In the genomic region with DNA sequence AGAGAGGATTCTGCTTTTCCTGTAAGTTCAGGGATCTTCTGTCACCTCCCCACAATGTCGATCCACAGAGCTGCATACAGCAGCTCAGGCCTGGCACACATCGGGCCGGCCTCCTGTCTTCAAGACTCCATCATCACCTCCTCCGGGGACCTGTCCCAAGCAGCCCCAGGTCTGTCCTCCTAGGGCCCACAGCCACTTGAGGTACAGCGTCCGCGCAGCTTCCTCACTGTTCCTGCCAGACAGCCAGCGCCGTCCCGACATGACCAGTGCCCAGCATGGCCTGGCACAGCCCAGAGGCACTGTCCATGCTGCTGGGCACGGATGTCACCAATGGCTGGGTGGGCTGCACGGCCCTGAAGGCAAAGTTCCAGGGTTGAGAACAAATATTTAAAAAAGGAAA, we compare ENCODE assay signal across 18 cellular contexts.
A peak's percentile ranks its signal among the peaks of the same experiment; 100 is the strongest.
DNase-seq lines count a peak whose midpoint lies in the region; ATAC-seq and TF ChIP-seq lines count a peak whose summit lies in the region.
"Had no signal": no experiment of that assay in that cellular context is flagged by ENCODE, and none has a peak within 500 bp of the region (broad histone marks: within the 10 kb centered on the region; RNA-seq: fewer than 3 reads in every experiment).

No MANE protein-coding gene starts in this region.

- no peak overlapping the region for H3K4ac ChIP-seq in trophoblast cell (ENCODE audit: low read depth, low read length)

- H3K9me3 Mint-ChIP-seq in natural killer cell: peaks cover 5% of the 10 kb centered on the region in 2 donors
- H3K9me3 Mint-ChIP-seq in natural killer cell treated with Interleukin-12 subunit alpha and Interleukin-12 subunit beta and Interleukin-15 and Interleukin-18, amount 100 ng/mL, for 72 hours: peaks cover 3% of the 10 kb centered on the region

- H2BK12ac ChIP-seq in trophoblast cell (ENCODE audit: low read length): no peak overlapping the region

- intact Hi-C loops in natural killer cell (cut with micrococcal nuclease) (no loop called here), esophagus squamous epithelium (cut with DNase I) (no loop called here)

- no peaks in the 10 kb centered on the region for H3K79me2 ChIP-seq in trophoblast cell (ENCODE audit: control insufficient read depth, insufficient read depth, low read length, poor library complexity)

- TF ChIP-seq POLR2A in esophagus squamous epithelium (IDR thresholded peaks at IDR 0.05): no peak

- peaks cover 15 to 17% of the 10 kb centered on the region in 2 donors for H3K27me3 Mint-ChIP-seq in natural killer cell (ENCODE audit: low read depth in 2 of 2)
- peaks cover 8% of the 10 kb centered on the region in 2 donors for H3K27me3 Mint-ChIP-seq in natural killer cell treated with Interleukin-12 subunit alpha and Interleukin-12 subunit beta and Interleukin-15 and Interleukin-18, amount 100 ng/mL, for 72 hours

- H4K12ac ChIP-seq in trophoblast cell (ENCODE audit: low read depth, low read length): no peak overlapping the region

- H3K27ac ChIP-seq in trophoblast cell (ENCODE audit: low read depth, low read length): no peak overlapping the region
- no peak overlapping the region for H3K27ac ChIP-seq in esophagus squamous epithelium
- H3K27ac ChIP-seq: BLaER1 treated with 17β-estradiol and CSF1 and Interleukin-3, amounts not matched to agents 10 nM and 100 nM; PC-9; SJCRH30 had no signal

- peaks cover 2 to 8% of the 10 kb centered on the region in 2 donors for H3K4me1 Mint-ChIP-seq in natural killer cell
- peaks cover 4 to 7% of the 10 kb centered on the region in 2 donors for H3K4me1 Mint-ChIP-seq in natural killer cell treated with Interleukin-12 subunit alpha and Interleukin-12 subunit beta and Interleukin-15 and Interleukin-18, amount 100 ng/mL, for 72 hours (ENCODE audit: low read depth in 2 of 2)

- no peak overlapping the region for H3K23ac ChIP-seq in trophoblast cell (ENCODE audit: low read length)

- H4K91ac ChIP-seq in trophoblast cell (ENCODE audit: low read depth, low read length): no peak overlapping the region

- H3K36me3 ChIP-seq in trophoblast cell (ENCODE audit: control insufficient read depth in 1 of 2, insufficient read depth in 2 of 2, low read length in 2 of 2) (no peaks in the 10 kb centered on the region), esophagus squamous epithelium (no peaks in the 10 kb centered on the region)
- H3K36me3 ChIP-seq: BLaER1 treated with 17β-estradiol and CSF1 and Interleukin-3, amounts not matched to agents 10 nM and 100 nM; HAP-1; SJCRH30 had no signal

- WGBS in trophoblast cell (ENCODE audit: extremely low coverage, insufficient coverage, insufficient read length): no CpG with 5 or more reads among the region's 12 CpGs
- WGBS in esophagus squamous epithelium, 2 donors: 67 to 73% methylated on average over 5 to 7 of the region's 12 CpGs

- H3K9me3 ChIP-seq in trophoblast cell (ENCODE audit: insufficient read depth, low read depth, low read length) (peaks cover 5% of the 10 kb centered on the region), esophagus squamous epithelium (peaks cover 0 to 2% (median 2%) of the 10 kb centered on the region in 3 donors)
- H3K9me3 ChIP-seq: HAP-1 had no signal

- H2AK5ac ChIP-seq in trophoblast cell (ENCODE audit: low read length): no peak overlapping the region

- H3K4me2 ChIP-seq in trophoblast cell (ENCODE audit: low read length): no peak overlapping the region
- H3K4me2 ChIP-seq: BLaER1 treated with 17β-estradiol and CSF1 and Interleukin-3, amounts not matched to agents 10 nM and 100 nM; PC-9 had no signal

- no peak overlapping the region for H3K27ac Mint-ChIP-seq in natural killer cell
- no peak overlapping the region for H3K27ac Mint-ChIP-seq in natural killer cell treated with Interleukin-12 subunit alpha and Interleukin-12 subunit beta and Interleukin-15 and Interleukin-18, amount 100 ng/mL, for 72 hours

- H4K8ac ChIP-seq in trophoblast cell (ENCODE audit: low read depth, low read length): no peak overlapping the region

- H3K4me3 ChIP-seq in trophoblast cell (ENCODE audit: low read depth, low read length) (peak overlapping the region; percentile 54), esophagus squamous epithelium (no peak overlapping the region)
- H3K4me3 ChIP-seq: BLaER1 treated with 17β-estradiol and CSF1 and Interleukin-3, amounts not matched to agents 10 nM and 100 nM; HAP-1; PC-9; SJCRH30 had no signal

- no peaks in the 10 kb centered on the region for H3K79me1 ChIP-seq in trophoblast cell (ENCODE audit: low read length)

- H3K4me1 ChIP-seq in trophoblast cell (ENCODE audit: control insufficient read depth in 1 of 2, insufficient read depth in 2 of 2, low read length in 2 of 2): no peaks in the 10 kb centered on the region
- H3K4me1 ChIP-seq in esophagus squamous epithelium: peaks cover 11 to 39% (median 16%) of the 10 kb centered on the region in 3 donors
- H3K4me1 ChIP-seq: HAP-1, SJCRH30 had no signal

- TF ChIP-seq CTCF in natural killer cell (IDR thresholded peaks at IDR 0.05) (no peak), esophagus squamous epithelium (IDR thresholded peaks at IDR 0.05) (no peak)

- H3K27me3 ChIP-seq in trophoblast cell (ENCODE audit: insufficient read depth, low read length) (no peaks in the 10 kb centered on the region), esophagus squamous epithelium (peaks cover 0 to 20% (median 0%) of the 10 kb centered on the region in 4 donors)
- H3K27me3 ChIP-seq: BLaER1 treated with 17β-estradiol and CSF1 and Interleukin-3, amounts not matched to agents 10 nM and 100 nM; SJCRH30 had no signal

- no peak overlapping the region for H2BK120ac ChIP-seq in trophoblast cell (ENCODE audit: insufficient read depth, low read length, poor library complexity)

- H2BK5ac ChIP-seq in trophoblast cell (ENCODE audit: low read depth, low read length, poor library complexity): no peak overlapping the region

- no peak overlapping the region for H3K14ac ChIP-seq in trophoblast cell (ENCODE audit: low read length)

- DNase-seq in natural killer cell (peak; percentile 9), ecto neural progenitor cell (ENCODE audit: low spot score) (peak; percentile 29), trophoblast cell (no peak), esophagus squamous epithelium (lab: John Stamatoyannopoulos, UW) (no peak)
- DNase-seq in natural killer cell treated with Interleukin-12 subunit alpha and Interleukin-12 subunit beta and Interleukin-15 and Interleukin-18, amount 100 ng/mL, for 72 hours (ENCODE audit: low spot score): no peak
- DNase-seq: IMR-90, NCI-H1048, NCI-H1436, NCI-H1930, NCI-H345, NCI-H524 treated with DMSO at 0.1 percent for 48 hours, PC-9, SJCRH30 had no signal

- no peak overlapping the region for H2AFZ ChIP-seq in trophoblast cell (ENCODE audit: insufficient read depth, low read length, poor library complexity)
- H2AFZ ChIP-seq: PC-9 had no signal

- H3K4me3 Mint-ChIP-seq in natural killer cell: no peak overlapping the region
- H3K4me3 Mint-ChIP-seq in natural killer cell treated with Interleukin-12 subunit alpha and Interleukin-12 subunit beta and Interleukin-15 and Interleukin-18, amount 100 ng/mL, for 72 hours: no peak overlapping the region
- H3K4me3 Mint-ChIP-seq: CD8-positive, alpha-beta memory T cell had no signal

- H3K36me3 Mint-ChIP-seq in natural killer cell: peaks cover 8% of the 10 kb centered on the region
- peaks cover 8% of the 10 kb centered on the region for H3K36me3 Mint-ChIP-seq in natural killer cell treated with Interleukin-12 subunit alpha and Interleukin-12 subunit beta and Interleukin-15 and Interleukin-18, amount 100 ng/mL, for 72 hours

- H3K9ac ChIP-seq in trophoblast cell (ENCODE audit: low read length): no peak overlapping the region
- H3K9ac ChIP-seq: BLaER1 treated with 17β-estradiol and CSF1 and Interleukin-3, amounts not matched to agents 10 nM and 100 nM had no signal

- no peak overlapping the region for H3K18ac ChIP-seq in trophoblast cell (ENCODE audit: low read length)

- ATAC-seq in natural killer cell (no peak), HG02852 (IDR thresholded peaks at IDR 0.05; ENCODE audit: unreplicated experiment) (no peak), HG02759 (IDR thresholded peaks at IDR 0.05; ENCODE audit: unreplicated experiment) (no peak)
- no peak for ATAC-seq in natural killer cell treated with Interleukin-12 subunit alpha and Interleukin-12 subunit beta and Interleukin-15 and Interleukin-18, amount 100 ng/mL, for 72 hours

Comparison
In these comparisons a context has a peak if more than half of its experiments do, and no peak if none do; other contexts are left out.
1. DNase-seq: peak in natural killer cell (single experiment) and ecto neural progenitor cell (single experiment); none in natural killer cell treated with Interleukin-12 subunit alpha and Interleukin-12 subunit beta and Interleukin-15 and Interleukin-18, amount 100 ng/mL, for 72 hours (single experiment), trophoblast cell (0 of 2) and esophagus squamous epithelium (single experiment).